ENCODE assay signal across 25 cellular contexts in genomic region chr3:38840987-38841386, GRCh38. TPM values are rescaled to one million over a fixed set of nuclear protein-coding genes. Genes with fewer than 3 reads are reported as not detected.
DNase-seq lines count a peak whose midpoint lies in the region; ATAC-seq and TF ChIP-seq lines count a peak whose summit lies in the region.
"Had no signal": no experiment of that assay in that cellular context is flagged by ENCODE, and none has a peak within 500 bp of the region (broad histone marks: within the 10 kb centered on the region; RNA-seq: fewer than 3 reads in every experiment).

No MANE protein-coding gene starts in this region.

- H3K23ac ChIP-seq in IMR-90 (ENCODE audit: low read depth, low read length), result no peak overlapping the region

- no peaks in the 10 kb centered on the region for H3K79me2 ChIP-seq in fibroblast of lung (ENCODE audit: control insufficient read depth, insufficient read depth, low read length)

- no peak overlapping the region for H3K14ac ChIP-seq in IMR-90 (replicated peaks; ENCODE audit: low read depth, low read length)

- H3K9me1 ChIP-seq in IMR-90 (ENCODE audit: insufficient read depth, low read length), result peaks cover 7% of the 10 kb centered on the region

- TF ChIP-seq CTCF in IMR-90 (conservative IDR thresholded peaks at IDR 0.05; ENCODE audit: low read depth, low read length) (peak; percentile 32), astrocyte of the cerebellum (IDR thresholded peaks at IDR 0.05; ENCODE audit: low read depth, low read length, missing control alignments) (peak; percentile 13), fibroblast of lung (conservative IDR thresholded peaks at IDR 0.05 in 1 of 2, IDR thresholded peaks at IDR 0.05 in 1 of 2; ENCODE audit: low read depth in 1 of 2, low read length in 2 of 2) (peak; percentile 18 to 23)

- no peaks in the 10 kb centered on the region for H3K36me3 ChIP-seq in IMR-90 (ENCODE audit: control insufficient read depth, insufficient read depth, low read length)
- no peaks in the 10 kb centered on the region for H3K36me3 ChIP-seq in fibroblast of lung (ENCODE audit: control insufficient read depth, insufficient read depth, low read length)
- H3K36me3 ChIP-seq: ascending aorta, gastrocnemius medialis, right lobe of liver, upper lobe of right lung had no signal

- WGBS in IMR-90 (ENCODE audit: extremely low coverage in 2 of 2, insufficient read length in 1 of 2), 2 experiments, result 20% methylated on average over 1 of the region's 2 CpGs; no CpG with 5 or more reads in 1 of the 2 experiments

- H3K4ac ChIP-seq in IMR-90 (ENCODE audit: low read depth, low read length), result no peak overlapping the region

- H3K79me1 ChIP-seq in IMR-90 (ENCODE audit: low read depth in 1 of 2, low read length in 2 of 2), result no peaks in the 10 kb centered on the region

- H3K27me3 ChIP-seq in IMR-90 (ENCODE audit: control insufficient read depth, insufficient read depth, low read length), result peaks cover 12% of the 10 kb centered on the region
- H3K27me3 ChIP-seq in fibroblast of lung (ENCODE audit: control insufficient read depth, insufficient read depth, low read length), result no peaks in the 10 kb centered on the region
- H3K27me3 ChIP-seq: ascending aorta, gastrocnemius medialis, right lobe of liver, upper lobe of right lung had no signal

- H3K27ac ChIP-seq in IMR-90 (ENCODE audit: insufficient read depth, low read length), result no peak overlapping the region
- no peak overlapping the region for H3K27ac ChIP-seq in fibroblast of lung (ENCODE audit: insufficient read depth, low read length)
- H3K27ac ChIP-seq: ascending aorta, dorsolateral prefrontal cortex, gastrocnemius medialis, HL-60, right lobe of liver, upper lobe of right lung had no signal

- no peak for ATAC-seq in IMR-90 (ENCODE audit: low read depth)
- ATAC-seq: gastrocnemius medialis; left colon; right lobe of liver; stimulated activated naive B cell treated with anti-CD40 and anti-IgM and Interleukin-4, amounts not matched to agents 10 μg/mL and 1 μg/mL and 100 μg/mL, for 72 hours; upper lobe of right lung had no signal

- H3K9ac ChIP-seq in IMR-90 (ENCODE audit: low read depth, low read length), result no peak overlapping the region
- no peak overlapping the region for H3K9ac ChIP-seq in fibroblast of lung (ENCODE audit: insufficient read depth, low read length)

- CTCF ChIA-PET in IMR-90 (lab: Yijun Ruan, JAX), result interaction anchor here (0.9 kb wide), 1 partner anchor 108 kb away, joined by 3 read pairs; no protein-coding TSS in a partner anchor

- no peaks in the 10 kb centered on the region for H3K9me3 ChIP-seq in IMR-90 (ENCODE audit: control insufficient read depth, insufficient read depth, low read length)
- no peaks in the 10 kb centered on the region for H3K9me3 ChIP-seq in fibroblast of lung (ENCODE audit: control insufficient read depth, insufficient read depth, low read depth, low read length)
- H3K9me3 ChIP-seq: ascending aorta, gastrocnemius medialis, right lobe of liver, upper lobe of right lung had no signal

- H3K4me2 ChIP-seq in IMR-90 (ENCODE audit: low read depth, low read length) (no peak overlapping the region), fibroblast of lung (ENCODE audit: extremely low read depth, insufficient read depth, low read length) (no peak overlapping the region)

- H4K20me1 ChIP-seq in IMR-90 (ENCODE audit: insufficient read depth, low read length) (no peaks in the 10 kb centered on the region), fibroblast of lung (ENCODE audit: control insufficient read depth, extremely low read depth, insufficient read depth, low read length) (no peaks in the 10 kb centered on the region)

- POLR2A ChIA-PET in IMR-90 (lab: Charles Lee; ENCODE audit: unreplicated experiment), result no interaction called here

- no peak overlapping the region for H2AFZ ChIP-seq in IMR-90 (replicated peaks; ENCODE audit: low read length, poor library complexity)
- no peak overlapping the region for H2AFZ ChIP-seq in fibroblast of lung (ENCODE audit: low read length)

- H4K5ac ChIP-seq in IMR-90 (ENCODE audit: low read depth, low read length), result no peak overlapping the region

- no peak overlapping the region for H3K18ac ChIP-seq in IMR-90 (ENCODE audit: low read depth, low read length)

- in situ Hi-C loops in IMR-90 (cut with MboI; ENCODE audit: low sequenced_read_pairs) (loop anchor here (5.0 kb wide), 1 partner anchor 319 kb away; no protein-coding TSS in a partner anchor), astrocyte of the cerebellum (cut with HindIII; ENCODE audit: low sequenced_read_pairs) (loop anchor here (10.0 to 25.0 kb wide), 2 partner anchors 196 to 329 kb away; partner anchors contain the start of gene SCN5A)

- TF ChIP-seq RAD21 in IMR-90 (IDR thresholded peaks at IDR 0.05; ENCODE audit: low read length), result peak; percentile 42

- no peak overlapping the region for H4K91ac ChIP-seq in IMR-90 (ENCODE audit: insufficient read depth, low read depth, low read length)

- no TSS peak for BruUV-seq in IMR-90 (replicated peaks; lab: Mats Ljungman, UMichigan)

- dilution Hi-C loops in IMR-90 (cut with HindIII; ENCODE audit: low sequenced_read_pairs, unreplicated experiment), result no loop called here

- TF ChIP-seq POLR2A in IMR-90 (IDR thresholded peaks at IDR 0.05; ENCODE audit: low read depth, low read length), result no peak

- H2BK15ac ChIP-seq in IMR-90 (ENCODE audit: low read depth, low read length), result no peak overlapping the region

- H3K56ac ChIP-seq in IMR-90 (ENCODE audit: extremely low read depth, insufficient read depth, low read length), result no peak overlapping the region

- H3K4me3 ChIP-seq in IMR-90 (ENCODE audit: insufficient read depth, low read depth, low read length) (no peak overlapping the region), astrocyte of the cerebellum (ENCODE audit: low read depth, low read length) (no peak overlapping the region), fibroblast of lung (replicated peaks in 1 of 4; ENCODE audit: control extremely low read depth in 1 of 4, insufficient read depth in 1 of 4, low read depth in 3 of 4, low read length in 4 of 4) (no peak overlapping the region)
- H3K4me3 ChIP-seq: ascending aorta, dorsolateral prefrontal cortex, gastrocnemius medialis, right lobe of liver, upper lobe of right lung had no signal

- H3K4me1 ChIP-seq in IMR-90 (ENCODE audit: control insufficient read depth, insufficient read depth, low read length), result peaks cover 5% of the 10 kb centered on the region
- H3K4me1 ChIP-seq in fibroblast of lung (ENCODE audit: control insufficient read depth, extremely low read depth, insufficient read depth, low read length), result no peaks in the 10 kb centered on the region
- H3K4me1 ChIP-seq: ascending aorta, gastrocnemius medialis, right lobe of liver, upper lobe of right lung had no signal

- intact Hi-C loops in IMR-90 (cut with micrococcal nuclease), result loop anchor here (5.0 kb wide), 2 partner anchors 154 to 494 kb away; partner anchors contain the start of gene XYLB

- DNase-seq in IMR-90 (no peak), astrocyte of the cerebellum (ENCODE audit: low read depth) (no peak), fibroblast of lung (ENCODE audit: low read depth in 2 of 2) (peak in 1 of 2 donors; percentile 30), HuH-7.5 (ENCODE audit: low spot score) (no peak), T-helper 9 cell (no peak), GM19240 (ENCODE audit: insufficient read length, low spot score) (no peak), NCI-H748 treated with DMSO at 0.1 percent for 48 hours (lab: John Stamatoyannopoulos, UW) (no peak)
- DNase-seq: activated effector memory CD4-positive, alpha-beta T cell treated with anti-CD3 and anti-CD28 coated beads, Interleukin-2, amount 50 U/mL, for 16 hours; activated naive CD8-positive, alpha-beta T cell treated with anti-CD3 and anti-CD28 coated beads for 36 hours; activated T-cell treated with anti-CD3 and anti-CD28 coated beads for 4 hours; central memory CD4-positive, alpha-beta T cell; DMS79; dorsolateral prefrontal cortex; gastrocnemius medialis; left colon; NCI-H526 treated with DMSO at 0.1 percent for 48 hours; right lobe of liver; SIG-M5; stimulated activated naive B cell treated with anti-CD40 and anti-IgM and Interleukin-4, amounts not matched to agents 10 μg/mL and 1 μg/mL and 100 μg/mL, for 72 hours; T-helper 1 cell; upper lobe of right lung had no signal

- no peak overlapping the region for H2BK120ac ChIP-seq in IMR-90 (ENCODE audit: low read depth, low read length)

- H2AK9ac ChIP-seq in IMR-90 (replicated peaks; ENCODE audit: low read depth, low read length, poor library complexity), result no peak overlapping the region

- no peak overlapping the region for H2AK5ac ChIP-seq in IMR-90 (ENCODE audit: low read depth, low read length)

- H2BK5ac ChIP-seq in IMR-90 (ENCODE audit: low read depth, low read length, poor library complexity, severe bottlenecking), result no peak overlapping the region

- no peak overlapping the region for H2BK20ac ChIP-seq in IMR-90 (ENCODE audit: low read depth, low read length)

- H4K8ac ChIP-seq in IMR-90 (ENCODE audit: low read depth in 2 of 2, low read length in 2 of 2), result no peak overlapping the region

TF ChIP-seq in IMR-90, 13 proteins besides CTCF, POLR2A, EP300 and RAD21 (continues in another document):
- TF ChIP-seq MXI1 (IDR thresholded peaks at IDR 0.05; ENCODE audit: borderline replicate concordance, low read depth, low read length) (no peak), ELK1 (IDR thresholded peaks at IDR 0.05; ENCODE audit: borderline replicate concordance, low read depth, low read length) (no peak), MAFK (IDR thresholded peaks at IDR 0.05; ENCODE audit: low read depth, low read length) (no peak), RCOR1 (IDR thresholded peaks at IDR 0.05; ENCODE audit: insufficient replicate concordance, low read length) (no peak)

RNA-seq across cellular contexts. Expression of gene SCN10A, which starts 25.0 kb away (rescaled TPM):
- total RNA-seq in IMR-90 (2012; rRNA removed) (not detected in 2 replicates), fibroblast of lung (not detected in 2 replicates)
- polyA plus RNA-seq in IMR-90 (2012; rRNA removed) (not detected in 2 replicates), fibroblast of lung (not detected in 2 replicates)
- under 0.01 TPM in 1 of 2 replicates, not detected in the other for polyA plus RNA-seq in IMR-90 (2012; cell fraction: cytosol; rRNA removed)
- 0.01 TPM in 2 replicates for polyA plus RNA-seq in IMR-90 (2012; cell fraction: nucleus; rRNA removed; ENCODE audit: low replicate concordance)
- polyA plus RNA-seq in fibroblast of lung (2012), result not detected in 2 replicates
- not detected in 2 replicates for polyA minus RNA-seq in fibroblast of lung (ENCODE audit: low replicate concordance)
- total RNA-seq: activated naive CD8-positive, alpha-beta T cell treated with anti-CD3 and anti-CD28 coated beads for 36 hours; ascending aorta; gastrocnemius medialis; left colon; neural crest cell; right lobe of liver; upper lobe of right lung had no signal
- polyA plus RNA-seq: CD14-positive monocyte had no signal
